In the genomic region with DNA sequence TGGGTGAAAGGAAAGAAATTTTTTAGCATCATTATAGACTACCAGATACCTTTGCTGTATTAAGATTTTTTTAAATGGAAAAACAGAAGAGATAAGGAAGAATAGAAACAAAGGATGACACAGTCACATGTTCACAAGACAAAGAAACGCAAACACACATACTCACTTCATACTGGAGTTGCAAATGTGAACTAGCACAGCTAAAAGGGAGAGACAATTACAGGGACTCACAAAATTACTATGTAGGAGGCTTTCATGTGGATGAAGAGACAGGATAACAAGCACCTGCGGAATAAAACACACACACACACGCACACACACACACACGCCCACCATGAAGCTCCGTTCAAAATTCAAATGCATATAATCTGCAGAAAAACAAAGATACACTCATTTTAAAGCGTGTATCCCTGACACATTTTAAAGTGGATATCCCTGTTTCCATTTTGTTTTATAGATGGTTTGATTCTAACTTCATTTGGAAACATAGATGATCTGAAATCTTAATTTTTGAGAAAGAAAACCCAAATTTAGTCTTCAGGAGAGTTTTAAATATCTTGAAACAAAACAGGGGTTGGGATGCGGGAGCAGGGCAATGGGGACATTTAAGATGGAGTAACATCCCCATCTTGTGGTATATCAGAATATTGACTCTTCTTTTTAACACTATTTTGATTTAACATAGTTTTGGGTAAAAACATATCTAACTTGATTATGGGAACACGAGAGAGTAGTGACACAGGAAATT, we compare ENCODE assay signal across 1 cellular context.
TF ChIP-seq lines count a peak whose summit lies in the region.

No MANE protein-coding gene starts in this region.

TF ChIP-seq in endothelial cell of umbilical vein, 7 proteins besides CTCF, POLR2A, EP300 and RAD21 (continued from another document):
- TF ChIP-seq JUN (IDR thresholded peaks at IDR 0.05; ENCODE audit: borderline replicate concordance, insufficient read depth, insufficient read length, low read depth) (no peak), EZH2 (IDR thresholded peaks at IDR 0.05; ENCODE audit: borderline replicate concordance, low read depth, low read length, severe bottlenecking) (no peak), GATA2 (IDR thresholded peaks at IDR 0.05; ENCODE audit: insufficient read depth, insufficient read length, low read depth, low read length) (no peak), POLR2AphosphoS5 (IDR thresholded peaks at IDR 0.05; ENCODE audit: insufficient read depth, low read depth, low read length) (no peak)
- TF ChIP-seq, protein P1, sequence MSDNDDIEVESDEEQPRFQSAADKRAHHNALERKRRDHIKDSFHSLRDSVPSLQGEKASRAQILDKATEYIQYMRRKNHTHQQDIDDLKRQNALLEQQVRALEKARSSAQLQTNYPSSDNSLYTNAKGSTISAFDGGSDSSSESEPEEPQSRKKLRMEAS (IDR thresholded peaks at IDR 0.05; ENCODE audit: insufficient read depth, insufficient read length), result no peak
